In the genomic region with DNA sequence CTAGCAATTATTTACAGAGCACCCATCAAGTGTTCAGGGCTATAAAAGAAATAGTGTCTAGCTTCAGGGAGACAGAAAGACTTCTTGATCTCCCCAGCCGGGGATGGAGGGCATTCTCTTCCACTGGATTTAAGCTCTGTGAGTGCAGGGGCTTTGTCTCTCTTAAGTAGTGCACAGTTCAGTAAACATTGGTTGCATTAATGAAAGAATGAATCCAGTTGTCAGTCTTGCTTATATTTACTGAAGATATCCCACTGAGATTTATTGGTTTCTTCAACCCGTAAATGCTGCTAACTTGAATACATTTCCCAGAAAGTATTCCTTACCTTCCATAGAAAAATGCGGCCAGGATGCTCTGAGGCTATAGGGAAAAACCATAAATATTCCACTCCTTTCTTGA, we compare ENCODE assay signal across 23 cellular contexts.
"Had no signal": no experiment of that assay in that cellular context is flagged by ENCODE, and none has a peak within 500 bp of the region (broad histone marks: within the 10 kb centered on the region; RNA-seq: fewer than 3 reads in every experiment).

No MANE protein-coding gene starts in this region.

- H3K36me3 ChIP-seq: esophagus squamous epithelium, gastroesophageal sphincter, left ventricle myocardium inferior, prostate gland, right lobe of liver, spleen, tibial artery, upper lobe of left lung, uterus had no signal

- ATAC-seq: effector memory CD8-positive, alpha-beta T cell; gastroesophageal sphincter; left cardiac atrium; right lobe of liver; stimulated activated memory B cell treated with anti-CD40 and anti-IgM and Interleukin-4, amounts not matched to agents 10 μg/mL and 1 μg/mL and 100 μg/mL, for 72 hours had no signal

- H3K9me3 ChIP-seq: esophagus squamous epithelium, gastroesophageal sphincter, left ventricle myocardium inferior, prostate gland, right lobe of liver, spleen, tibial artery, upper lobe of left lung, uterus had no signal

- H3K4me3 ChIP-seq: esophagus squamous epithelium, gastroesophageal sphincter, left ventricle myocardium inferior, lung, prostate gland, right lobe of liver, spleen, tibial artery, upper lobe of left lung, uterus had no signal

- DNase-seq: effector memory CD8-positive, alpha-beta T cell; esophagus squamous epithelium; foreskin fibroblast; glutamatergic neuron; kidney; left cardiac atrium; left ventricle myocardium inferior; mesenchymal stem cell; midbrain; naive B cell; right lobe of liver; spleen; stimulated activated CD4-positive, alpha-beta T cell treated with anti-CD3 and anti-CD28 coated beads, Interleukin-15, amount 100 ng/mL, for 24 hours; stimulated activated CD4-positive, alpha-beta T cell treated with anti-CD3 and anti-CD28 coated beads, Interleukin-1b, Interleukin-23, amount 100 ng/mL, for 48 hours; stimulated activated CD4-positive, alpha-beta T cell treated with anti-CD3 and anti-CD28 coated beads, Interleukin-4, amount 100 ng/mL, for 24 hours; tibial artery; upper lobe of left lung had no signal

- H3K4me1 ChIP-seq: esophagus squamous epithelium, parathyroid adenoma, prostate gland, right lobe of liver, spleen, tibial artery had no signal
